8 cellular contexts compared by ENCODE assay signal in the genomic region with DNA sequence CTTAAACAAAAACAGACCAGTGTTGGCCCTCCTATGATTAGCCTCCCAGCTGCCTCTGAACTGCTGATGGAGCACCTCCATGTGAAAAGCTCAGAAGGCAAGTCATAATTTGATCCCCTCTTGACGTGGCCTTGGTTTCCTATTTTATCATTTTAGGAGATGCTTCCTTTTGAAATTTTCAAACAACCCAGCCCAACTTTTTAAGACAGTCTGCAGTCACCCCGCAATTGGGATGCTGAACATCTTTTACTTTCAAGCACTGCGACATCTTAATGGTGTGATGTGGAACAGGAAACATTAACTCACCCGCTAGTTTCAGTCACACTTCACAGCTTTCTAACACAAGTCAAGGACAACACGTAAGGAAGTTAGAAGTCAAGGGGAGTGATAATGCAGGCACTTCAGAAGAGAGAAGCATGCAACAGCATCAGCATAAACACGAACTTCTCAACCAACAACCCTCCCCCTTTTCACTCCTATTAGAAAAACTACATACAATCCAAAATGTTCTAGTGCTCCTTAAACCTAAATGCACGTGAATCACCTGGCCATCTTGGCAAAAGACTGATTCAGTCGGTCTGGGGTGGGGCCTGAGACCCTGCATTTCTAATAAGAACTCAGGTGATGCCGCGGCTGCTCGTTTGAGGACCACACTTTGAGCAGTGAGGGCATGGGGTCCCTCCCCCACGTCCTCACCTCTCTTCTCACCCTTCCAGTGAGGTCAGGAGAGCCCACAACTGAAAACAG.
A peak's percentile ranks its signal among the peaks of the same experiment; 100 is the strongest.
DNase-seq lines count a peak whose midpoint lies in the region; ATAC-seq, FAIRE-seq and TF ChIP-seq lines count a peak whose summit lies in the region.

No MANE protein-coding gene starts in this region.

- FAIRE-seq in H54 (lab: Jason Lieb, UNC): no peak

- H3K27ac Mint-ChIP-seq in chondrocyte (ENCODE audit: unreplicated experiment): peak overlapping the region; percentile 1

- DNase-seq in GM06990 (ENCODE audit: extremely low read depth, insufficient read length) (peak; percentile 63), chondrocyte (ENCODE audit: low spot score) (no peak), RKO (ENCODE audit: low spot score) (no peak), foreskin fibroblast (no peak), H54 (ENCODE audit: insufficient read length, low spot score) (no peak)
- DNase-seq in effector CD4-positive, alpha-beta T cell: no peak

- H3K4me3 ChIP-seq in GM06990 (replicated peaks; ENCODE audit: low read depth, low read length) (no peak overlapping the region), foreskin fibroblast (ENCODE audit: low read depth in 1 of 2, low read length in 2 of 2) (no peak overlapping the region)

- ATAC-seq in GM21360 (IDR thresholded peaks at IDR 0.05; ENCODE audit: unreplicated experiment): peak; percentile 90
- ATAC-seq in HG03558 (IDR thresholded peaks at IDR 0.05; ENCODE audit: extremely low read depth, unreplicated experiment): peak; percentile 84

- no peaks in the 10 kb centered on the region for H3K27me3 Mint-ChIP-seq in chondrocyte (ENCODE audit: low read depth)

- peaks cover 2% of the 10 kb centered on the region for H3K36me3 Mint-ChIP-seq in chondrocyte (ENCODE audit: low read depth)

- H3K9me3 Mint-ChIP-seq in chondrocyte (ENCODE audit: low read depth): no peaks in the 10 kb centered on the region

- H3K4me3 Mint-ChIP-seq in chondrocyte (ENCODE audit: unreplicated experiment): no peak overlapping the region

- peaks cover 65% of the 10 kb centered on the region for H3K4me1 Mint-ChIP-seq in chondrocyte (ENCODE audit: low read depth)

- TF ChIP-seq CTCF in GM06990 (IDR thresholded peaks at IDR 0.05; ENCODE audit: insufficient read depth, low read length, poor library complexity, severe bottlenecking) (no peak), chondrocyte (IDR thresholded peaks at IDR 0.05) (no peak), foreskin fibroblast (IDR thresholded peaks at IDR 0.05; ENCODE audit: low read depth, low read length) (no peak)

- H3K36me3 ChIP-seq in GM06990 (ENCODE audit: control insufficient read depth, insufficient read depth, low read length): no peaks in the 10 kb centered on the region

- TF ChIP-seq POLR2A in H54 (IDR thresholded peaks at IDR 0.05; ENCODE audit: low read depth, low read length): no peak

- H3K27me3 ChIP-seq in GM06990 (replicated peaks; ENCODE audit: control insufficient read depth, insufficient read depth, low read length): no peaks in the 10 kb centered on the region; the same call in 1 of the 2 replicates
